8 cellular contexts compared by ENCODE assay signal in the genomic region with DNA sequence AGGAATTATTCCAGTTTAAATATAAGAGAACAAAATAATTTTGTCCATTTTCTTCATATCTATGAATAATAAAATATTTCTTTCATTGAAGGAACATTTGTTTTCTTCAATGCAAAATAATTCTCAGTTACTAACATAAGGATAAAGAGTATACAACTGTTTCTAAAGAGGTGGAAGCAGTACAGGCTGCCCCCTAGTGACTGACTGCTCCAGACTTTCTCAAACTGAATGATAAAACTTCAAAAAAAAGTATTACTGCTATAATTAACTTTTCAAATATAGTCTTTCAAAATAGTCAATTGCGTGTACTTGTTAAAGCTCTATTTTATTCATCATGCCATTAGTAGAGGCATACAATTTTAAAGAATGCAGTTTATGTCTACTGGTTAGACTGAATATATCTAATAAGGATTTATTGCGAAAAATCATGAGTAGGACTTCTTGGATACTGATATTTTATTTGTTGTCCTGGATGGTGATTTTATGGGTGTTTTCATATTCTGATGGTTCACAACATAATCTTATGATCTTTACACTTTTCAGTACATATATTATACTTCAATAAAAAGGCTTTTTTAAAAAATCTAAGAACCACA.
DNase-seq lines count a peak whose midpoint lies in the region; ATAC-seq and TF ChIP-seq lines count a peak whose summit lies in the region.

No MANE protein-coding gene starts in this region.

- no peaks in the 10 kb centered on the region for H3K79me2 ChIP-seq in DND-41 (ENCODE audit: insufficient read depth, low read length)

- H3K36me3 ChIP-seq in DND-41 (ENCODE audit: insufficient read depth, low read length), result peaks cover 4% of the 10 kb centered on the region; the same call in 1 of the 2 replicates

- no peaks in the 10 kb centered on the region for H4K20me1 ChIP-seq in DND-41 (ENCODE audit: insufficient read depth, low read length)

- no peak overlapping the region for H2AFZ ChIP-seq in DND-41 (ENCODE audit: low read depth, low read length)

- H3K4me1 ChIP-seq in DND-41 (ENCODE audit: insufficient read depth, low read length), result no peaks in the 10 kb centered on the region

- no peak overlapping the region for H3K4me2 ChIP-seq in DND-41 (ENCODE audit: insufficient read depth, low read length)

- TF ChIP-seq CTCF in 22Rv1 (IDR thresholded peaks at IDR 0.05), result peak; percentile 92
- TF ChIP-seq CTCF in DND-41 (IDR thresholded peaks at IDR 0.05; ENCODE audit: borderline replicate concordance, extremely low read depth, low read length, poor library complexity, severe bottlenecking), result peak; percentile 67
- TF ChIP-seq CTCF in dorsolateral prefrontal cortex (IDR thresholded peaks at IDR 0.05 in 54 of 56, conservative IDR thresholded peaks at IDR 0.05 in 2 of 56; ENCODE audit: low read depth in 1 of 56, partially characterized antibody in 56 of 56), result peak in 55 of 56 donors; percentile 43 to 86 (median 73)
- no peak for TF ChIP-seq CTCF in coronary artery (IDR thresholded peaks at IDR 0.05)

- H3K9me3 ChIP-seq in DND-41 (ENCODE audit: insufficient read depth, low read length, severe bottlenecking), result no peaks in the 10 kb centered on the region

- intact Hi-C loops in dorsolateral prefrontal cortex (cut with DNase I), result loop anchor here (5.0 kb wide), 1 partner anchor 701 kb away; no protein-coding TSS in a partner anchor

- no peaks in the 10 kb centered on the region for H3K27me3 ChIP-seq in DND-41 (ENCODE audit: insufficient read depth, low read length, poor library complexity)
- H3K27me3 ChIP-seq in dorsolateral prefrontal cortex, result no peaks in the 10 kb centered on the region

- no peak overlapping the region for H3K9ac ChIP-seq in DND-41 (ENCODE audit: low read depth, low read length)

- peak; percentile 44 for DNase-seq in DND-41
- DNase-seq in NCI-H345 treated with DMSO at 0.1 percent for 48 hours (lab: John Stamatoyannopoulos, UW; ENCODE audit: unreplicated experiment), result peak; percentile 9
- peak in 7 of 10 donors; percentile 12 to 67 (median 38) for DNase-seq in dorsolateral prefrontal cortex
- DNase-seq in non-pigmented ciliary epithelial cell (ENCODE audit: low read depth), result peak; percentile 9
- DNase-seq in activated CD4-positive, CD25-positive, alpha-beta regulatory T cell treated with anti-CD3 and anti-CD28 coated beads, Interleukin-2, amount 50 U/mL, for 72 hours, result no peak
- no peak for DNase-seq in coronary artery (ENCODE audit: low spot score)

- H3K27ac ChIP-seq in 22Rv1 (0 out of 2 replicates have a peak overlapping the region, but pooled peaks have one; percentile 29), DND-41 (ENCODE audit: low read length) (no peak overlapping the region), dorsolateral prefrontal cortex (peak overlapping the region in 2 of 59 donors; percentile 8 to 12), coronary artery (no peak overlapping the region)

- ATAC-seq in DND-41 (ENCODE audit: insufficient read depth, low read depth) (peak; percentile 64; the same call in 2 of the 3 replicates), HG03135 (IDR thresholded peaks at IDR 0.05; ENCODE audit: unreplicated experiment) (no peak)

- H3K4me3 ChIP-seq in DND-41 (ENCODE audit: low read depth in 1 of 2, low read length in 2 of 2), result no peak overlapping the region
- no peak overlapping the region for H3K4me3 ChIP-seq in dorsolateral prefrontal cortex
- no peak overlapping the region for H3K4me3 ChIP-seq in coronary artery

Comparison
In these comparisons a context has a peak if more than half of its experiments do, and no peak if none do; other contexts are left out.
1. DNase-seq: peak in DND-41 (single experiment), NCI-H345 treated with DMSO at 0.1 percent for 48 hours (single experiment), dorsolateral prefrontal cortex (7 of 10) and non-pigmented ciliary epithelial cell (single experiment); none in activated CD4-positive, CD25-positive, alpha-beta regulatory T cell treated with anti-CD3 and anti-CD28 coated beads, Interleukin-2, amount 50 U/mL, for 72 hours (single experiment) and coronary artery (single experiment).